Comparison of ENCODE assay signal across 7 cellular contexts in genomic region chr20:34709836-34710567, GRCh38. TPM values are rescaled to one million over a fixed set of nuclear protein-coding genes. Genes with fewer than 3 reads are reported as not detected.
DNase-seq lines count a peak whose midpoint lies in the region; ATAC-seq and TF ChIP-seq lines count a peak whose summit lies in the region.

No MANE protein-coding gene starts in this region.

- ATAC-seq in GM19452 (IDR thresholded peaks at IDR 0.05; ENCODE audit: unreplicated experiment), result peak; percentile 32

- H3K4me3 ChIP-seq in cardiac fibroblast (replicated peaks in 1 of 2; ENCODE audit: low read depth in 2 of 2, low read length in 2 of 2), result peak overlapping the region; percentile 58 to 59
- H3K4me3 ChIP-seq in kidney epithelial cell (ENCODE audit: low read depth, low read length), result peak overlapping the region; percentile 67

- no peak for TF ChIP-seq CTCF in cardiac fibroblast (IDR thresholded peaks at IDR 0.05; ENCODE audit: low read depth, low read length)
- TF ChIP-seq CTCF in kidney epithelial cell (IDR thresholded peaks at IDR 0.05; ENCODE audit: insufficient read depth, low read length, poor library complexity, severe bottlenecking), result peak; percentile 32

- no peaks in the 10 kb centered on the region for H3K36me3 ChIP-seq in kidney epithelial cell (ENCODE audit: control insufficient read depth, insufficient read depth, low read length)

- DNase-seq in Daoy (ENCODE audit: low read depth) (peak; percentile 65), HPDE6-E6E7 (ENCODE audit: extremely low spot score) (peak; percentile 94), RKO (ENCODE audit: low spot score) (peak; percentile 89), cardiac fibroblast (ENCODE audit: low read depth in 2 of 2) (peak in 1 of 2 donors; percentile 73), kidney epithelial cell (ENCODE audit: low read depth) (no peak)
- peak in 2 of 3 donors; percentile 21 to 58 for DNase-seq in stimulated activated CD4-positive, alpha-beta T cell treated with anti-CD3 and anti-CD28 coated beads, TNF-alpha, amount 100 ng/mL, for 1 hour (ENCODE audit: low read depth in 3 of 3, low spot score in 1 of 3)

- H3K27me3 ChIP-seq in kidney epithelial cell (ENCODE audit: control insufficient read depth, insufficient read depth, low read length), result peaks cover 5% of the 10 kb centered on the region

RNA-seq across cellular contexts. Expression of gene TP53INP2, which starts 5.9 kb away (rescaled TPM):
- 0.68 and 0.80 TPM in 2 replicates for total RNA-seq in Daoy (2014; rRNA removed; shearing (Covaris generic))
- 15.0 and 19.9 TPM in 2 replicates for total RNA-seq in kidney epithelial cell

RNA-seq across cellular contexts. Expression of gene PIGU, which starts 33.1 kb away (rescaled TPM):
- 9.7 and 11.7 TPM in 2 replicates for total RNA-seq in Daoy (2014; rRNA removed; shearing (Covaris generic))
- 20.7 and 26.1 TPM in 2 replicates for total RNA-seq in kidney epithelial cell
